ENCODE assay signal across 8 cellular contexts in genomic region chr7:100126239-100126930, GRCh38. TPM values are rescaled to one million over a fixed set of nuclear protein-coding genes. Genes with fewer than 3 reads are reported as not detected.
A peak's percentile ranks its signal among the peaks of the same experiment; 100 is the strongest.
DNase-seq lines count a peak whose midpoint lies in the region; ATAC-seq and TF ChIP-seq lines count a peak whose summit lies in the region.

No MANE protein-coding gene starts in this region.

- no peak for TF ChIP-seq CTCF in LNCaP clone FGC (IDR thresholded peaks at IDR 0.05; ENCODE audit: control insufficient read depth, extremely low read depth, insufficient read depth)
- TF ChIP-seq CTCF in natural killer cell (IDR thresholded peaks at IDR 0.05): no peak

- ATAC-seq in Right ventricle myocardium superior (ENCODE audit: poor library complexity) (peak; percentile 34), natural killer cell (no peak)

- H3K9me3 Mint-ChIP-seq in natural killer cell: no peaks in the 10 kb centered on the region

- 23 to 24% methylated on average over 29 of the region's 29 CpGs for WGBS in ectodermal cell, 2 experiments

- H3K9me3 ChIP-seq in ectodermal cell (ENCODE audit: control insufficient read depth, low read length): no peaks in the 10 kb centered on the region

- peaks cover 7% of the 10 kb centered on the region for H3K4me1 ChIP-seq in ectodermal cell (ENCODE audit: control insufficient read depth, insufficient read depth, low read length)

- H3K4me3 Mint-ChIP-seq in natural killer cell: peak overlapping the region; percentile 98

- H3K27ac ChIP-seq in ectodermal cell (ENCODE audit: insufficient read depth, low read depth, low read length, poor library complexity, severe bottlenecking): peak overlapping the region; percentile 82

- intact Hi-C loops in Right ventricle myocardium superior (cut with DNase I) (no loop called here), cardiac septum (cut with DNase I) (loop anchor here (2.0 to 5.0 kb wide), 3 partner anchors 26 to 134 kb away; partner anchors contain the start of genes AP4M1, COPS6 and MCM7), natural killer cell (cut with micrococcal nuclease) (loop anchor here (1.0 kb wide), 1 partner anchor 25 kb away; the partner anchor contains the start of genes AP4M1 and MCM7)

- no peak for DNase-seq in Right ventricle myocardium superior
- no peak for DNase-seq in cardiac septum (ENCODE audit: low spot score)
- DNase-seq in LNCaP clone FGC (ENCODE audit: low read depth): peak; percentile 56
- DNase-seq in natural killer cell: no peak
- DNase-seq in NCI-H1694 (lab: John Stamatoyannopoulos, UW): no peak
- no peak for DNase-seq in SKM-1 treated with dmso at 0.1 percent for 144 hours (lab: John Stamatoyannopoulos, UW; ENCODE audit: unreplicated experiment)
- DNase-seq in mucosa of gallbladder (ENCODE audit: low spot score): no peak

- H3K36me3 ChIP-seq in ectodermal cell (ENCODE audit: control insufficient read depth, insufficient read depth, low read length): no peaks in the 10 kb centered on the region

- H3K27me3 ChIP-seq in ectodermal cell (ENCODE audit: control insufficient read depth, insufficient read depth, low read length, poor library complexity, severe bottlenecking): peaks cover 28% of the 10 kb centered on the region

- H3K27me3 Mint-ChIP-seq in natural killer cell (ENCODE audit: low read depth in 2 of 2): no peaks in the 10 kb centered on the region

- H3K4me3 ChIP-seq in LNCaP clone FGC (ENCODE audit: low read depth, low read length) (peak overlapping the region; percentile 90), ectodermal cell (ENCODE audit: insufficient read depth, low read depth, low read length) (peak overlapping the region; percentile 58)

- H3K27ac Mint-ChIP-seq in natural killer cell: peak overlapping the region; percentile 98 to 99

- peaks cover 24 to 36% of the 10 kb centered on the region in 2 donors for H3K4me1 Mint-ChIP-seq in natural killer cell

- H3K36me3 Mint-ChIP-seq in natural killer cell: no peaks in the 10 kb centered on the region

RNA-seq across cellular contexts. Expression of gene MBLAC1, which starts 0.4 kb away (rescaled TPM):
- total RNA-seq in Right ventricle myocardium superior (2.6 TPM), cardiac septum (1.5 TPM), natural killer cell (1 to 10 TPM; 2.8 to 4.3 (median 4.1) TPM), mucosa of gallbladder (4.3 TPM)
- polyA plus RNA-seq in ectodermal cell (2013, experiment 1 of 4): 1.2 TPM
- polyA plus RNA-seq in ectodermal cell (2013, experiment 2 of 4): 0.75 TPM
- polyA plus RNA-seq in ectodermal cell (2013, experiment 3 of 4): 0.53 TPM
- 0.89 TPM for polyA plus RNA-seq in ectodermal cell (2013, experiment 4 of 4)

RNA-seq across cellular contexts. Expression of gene CNPY4, which starts 7.0 kb away (rescaled TPM):
- total RNA-seq in Right ventricle myocardium superior (9.5 TPM), cardiac septum (9.7 TPM), natural killer cell (10 to 100 TPM; 19.1 to 25.8 (median 23.9) TPM), mucosa of gallbladder (34.0 TPM)
- polyA plus RNA-seq in ectodermal cell (2013, experiment 1 of 4): 40.2 TPM
- polyA plus RNA-seq in ectodermal cell (2013, experiment 2 of 4): 38.0 TPM
- 24.9 TPM for polyA plus RNA-seq in ectodermal cell (2013, experiment 3 of 4)
- 29.9 TPM for polyA plus RNA-seq in ectodermal cell (2013, experiment 4 of 4)

RNA-seq across cellular contexts. Expression of gene TAF6, which starts 7.2 kb away (rescaled TPM):
- total RNA-seq in Right ventricle myocardium superior (35.8 TPM), cardiac septum (26.6 TPM), natural killer cell (10 to 100 TPM; 42.2 to 56.8 (median 47.9) TPM), mucosa of gallbladder (65.3 TPM)
- 107 TPM for polyA plus RNA-seq in ectodermal cell (2013, experiment 1 of 4)
- 100.0 TPM for polyA plus RNA-seq in ectodermal cell (2013, experiment 2 of 4)
- polyA plus RNA-seq in ectodermal cell (2013, experiment 3 of 4): 79.1 TPM
- 86.3 TPM for polyA plus RNA-seq in ectodermal cell (2013, experiment 4 of 4)

RNA-seq across cellular contexts. Expression of gene LAMTOR4, which starts 22.3 kb away (rescaled TPM):
- total RNA-seq in Right ventricle myocardium superior (121 TPM), cardiac septum (89.1 TPM), natural killer cell (100 to 1,000 TPM; 148 to 161 (median 156) TPM), mucosa of gallbladder (154 TPM)
- 162 TPM for polyA plus RNA-seq in ectodermal cell (2013, experiment 1 of 4)
- polyA plus RNA-seq in ectodermal cell (2013, experiment 2 of 4): 164 TPM
- 159 TPM for polyA plus RNA-seq in ectodermal cell (2013, experiment 3 of 4)
- 194 TPM for polyA plus RNA-seq in ectodermal cell (2013, experiment 4 of 4)

RNA-seq across cellular contexts. Expression of gene AP4M1, which starts 24.9 kb away (rescaled TPM):
- 13.4 TPM for total RNA-seq in Right ventricle myocardium superior
- total RNA-seq in cardiac septum: 13.7 TPM
- polyA plus RNA-seq in ectodermal cell (2013, experiment 1 of 4): 22.0 TPM
- 22.2 TPM for polyA plus RNA-seq in ectodermal cell (2013, experiment 2 of 4)
- 17.3 TPM for polyA plus RNA-seq in ectodermal cell (2013, experiment 3 of 4)
- polyA plus RNA-seq in ectodermal cell (2013, experiment 4 of 4): 21.1 TPM
- 10 to 100 TPM in 2 of 3 donors, 1 to 10 TPM in 1; 8.4 to 12.8 (median 12.7) TPM for total RNA-seq in natural killer cell
- 34.1 TPM for total RNA-seq in mucosa of gallbladder
